In genomic region chr3:139797724-139798343, GRCh38 we compare ENCODE assay signal across 8 cellular contexts.
DNase-seq lines count a peak whose midpoint lies in the region; ATAC-seq and TF ChIP-seq lines count a peak whose summit lies in the region.

No MANE protein-coding gene starts in this region.

- H3K27me3 Mint-ChIP-seq in endothelial cell (ENCODE audit: unreplicated experiment), result peaks cover 2% of the 10 kb centered on the region

- WGBS in stomach, 5 donors, result 31 to 39% (median 34%) methylated on average over 8 of the region's 8 CpGs

- H3K4me1 ChIP-seq in stomach, result no peaks in the 10 kb centered on the region

- H3K4me1 Mint-ChIP-seq in endothelial cell (ENCODE audit: unreplicated experiment), result no peaks in the 10 kb centered on the region

- no peak overlapping the region for H3K27ac ChIP-seq in stomach

- TF ChIP-seq POLR2A in stomach (IDR thresholded peaks at IDR 0.05), result no peak

- no peak overlapping the region for H3K4me3 ChIP-seq in stomach

- H3K36me3 Mint-ChIP-seq in endothelial cell (ENCODE audit: low read depth, unreplicated experiment), result no peaks in the 10 kb centered on the region

- no peaks in the 10 kb centered on the region for H3K9me3 Mint-ChIP-seq in endothelial cell (ENCODE audit: unreplicated experiment)

- H3K9me3 ChIP-seq in stomach, result no peaks in the 10 kb centered on the region

- intact Hi-C loops in sciatic nerve (cut with DNase I), result no loop called here
- intact Hi-C loops in stomach (cut with DNase I; ENCODE audit: low total_unique reads), result no loop called here

- H3K27me3 ChIP-seq in stomach, result no peaks in the 10 kb centered on the region

- ATAC-seq in sciatic nerve, result no peak
- ATAC-seq in HG03432 (IDR thresholded peaks at IDR 0.05; ENCODE audit: unreplicated experiment), result no peak
- ATAC-seq in GM19023 (IDR thresholded peaks at IDR 0.05; ENCODE audit: unreplicated experiment), result no peak

- TF ChIP-seq CTCF in endothelial cell (IDR thresholded peaks at IDR 0.05; ENCODE audit: unreplicated experiment) (no peak), stomach (IDR thresholded peaks at IDR 0.05) (no peak)

- no peaks in the 10 kb centered on the region for H3K36me3 ChIP-seq in stomach

- no peak overlapping the region for H3K27ac Mint-ChIP-seq in endothelial cell (ENCODE audit: unreplicated experiment)

- no peak overlapping the region for H3K4me3 Mint-ChIP-seq in endothelial cell (ENCODE audit: unreplicated experiment)

- no peak for TF ChIP-seq EP300 in stomach (IDR thresholded peaks at IDR 0.05)

- DNase-seq in activated CD8-positive, alpha-beta memory T cell treated with anti-CD3 and anti-CD28 coated beads, Interleukin-2, amount 50 U/mL, for 48 hours, result peak; percentile 55
- DNase-seq in activated CD8-positive, alpha-beta memory T cell treated with anti-CD3 and anti-CD28 coated beads, Interleukin-2, amount 50 U/mL, for 4 hours, result no peak
- DNase-seq in OCI-M1 (lab: John Stamatoyannopoulos, UW) (peak; percentile 52), endothelial cell (ENCODE audit: low spot score) (peak; percentile 62), sciatic nerve (ENCODE audit: low spot score) (peak; percentile 62), stomach (no peak)

Comparison
In these comparisons a context has a peak if more than half of its experiments do, and no peak if none do; other contexts are left out.
1. DNase-seq: peak in activated CD8-positive, alpha-beta memory T cell treated with anti-CD3 and anti-CD28 coated beads, Interleukin-2, amount 50 U/mL, for 48 hours (single experiment), OCI-M1 (single experiment), endothelial cell (single experiment) and sciatic nerve (single experiment); none in activated CD8-positive, alpha-beta memory T cell treated with anti-CD3 and anti-CD28 coated beads, Interleukin-2, amount 50 U/mL, for 4 hours (single experiment) and stomach (single experiment).